9 cellular contexts compared by ENCODE assay signal in genomic region chr12:20601668-20602280, GRCh38.
A peak's percentile ranks its signal among the peaks of the same experiment; 100 is the strongest.
DNase-seq lines count a peak whose midpoint lies in the region; ATAC-seq, FAIRE-seq and TF ChIP-seq lines count a peak whose summit lies in the region.
"Had no signal": no experiment of that assay in that cellular context is flagged by ENCODE, and none has a peak within 500 bp of the region (broad histone marks: within the 10 kb centered on the region; RNA-seq: fewer than 3 reads in every experiment).

No MANE protein-coding gene starts in this region.

- DNase-seq in GM20000 (ENCODE audit: low spot score) (peak; percentile 2), NCI-H69 (lab: John Stamatoyannopoulos, UW) (peak; percentile 70), HuH-7.5 (ENCODE audit: low spot score) (no peak), substantia nigra (lab: John Stamatoyannopoulos, UW) (no peak), T-helper 1 cell (no peak)

- no peaks in the 10 kb centered on the region for H3F3A ChIP-seq in neural cell (ENCODE audit: insufficient read depth, low read length, poor library complexity, severe bottlenecking)

- no peaks in the 10 kb centered on the region for H3K36me3 ChIP-seq in neural cell (ENCODE audit: insufficient read depth, low read length)

- H3K79me2 ChIP-seq in neural cell (replicated peaks; ENCODE audit: insufficient read depth, low read length) = no peaks in the 10 kb centered on the region

- no peaks in the 10 kb centered on the region for H3K9me3 ChIP-seq in neural cell (ENCODE audit: low read length)

- H4K20me1 ChIP-seq in neural cell (ENCODE audit: insufficient read depth) = no peaks in the 10 kb centered on the region

- H3K27me3 ChIP-seq in neural cell (ENCODE audit: insufficient read depth, low read depth, low read length) = no peaks in the 10 kb centered on the region

- H2AFZ ChIP-seq in neural cell (ENCODE audit: low read depth, low read length) = no peak overlapping the region

- TF ChIP-seq CTCF in GM20000 (IDR thresholded peaks at IDR 0.05; ENCODE audit: extremely low read depth, missing control alignments) = no peak
- TF ChIP-seq CTCF in neural cell (IDR thresholded peaks at IDR 0.05; ENCODE audit: poor library complexity, severe bottlenecking) = peak; percentile 77

- H3K4me3 ChIP-seq in neural cell (ENCODE audit: low read length) = no peak overlapping the region
- H3K4me3 ChIP-seq: lung had no signal

- peak; percentile 87 for TF ChIP-seq RAD21 in neural cell (conservative IDR thresholded peaks at IDR 0.05)

- TF ChIP-seq EP300 in neural cell (conservative IDR thresholded peaks at IDR 0.05; ENCODE audit: poor library complexity, severe bottlenecking) = no peak

- H3K9ac ChIP-seq in neural cell (ENCODE audit: low read length) = no peak overlapping the region

- FAIRE-seq in endometrium (lab: Jason Lieb, UNC) = peak; percentile 95

- H3K4me2 ChIP-seq in neural cell (ENCODE audit: low read length) = no peak overlapping the region

- ATAC-seq in HG03565 (IDR thresholded peaks at IDR 0.05; ENCODE audit: unreplicated experiment) = no peak

- no peak overlapping the region for H3K27ac ChIP-seq in neural cell (ENCODE audit: low read length)
- no peak overlapping the region for H3K27ac ChIP-seq in substantia nigra (ENCODE audit: low read depth, low read length, poor library complexity, severe bottlenecking)

- no peaks in the 10 kb centered on the region for H3K9me2 ChIP-seq in neural cell (ENCODE audit: insufficient read depth, low read length)

TF ChIP-seq in neural cell, 6 proteins besides CTCF, POLR2A, EP300 and RAD21:
- TF ChIP-seq TAF1 (IDR thresholded peaks at IDR 0.05; ENCODE audit: low read depth) (no peak), SMC3 (conservative IDR thresholded peaks at IDR 0.05; ENCODE audit: poor library complexity) (peak; percentile 90)

Comparison
In these comparisons a context has a peak if more than half of its experiments do, and no peak if none do; other contexts are left out.
1. DNase-seq: peak in GM20000 (single experiment) and NCI-H69 (single experiment); none in HuH-7.5 (single experiment), substantia nigra (0 of 49) and T-helper 1 cell (0 of 5).